In genomic region chr5:56244676-56245075, GRCh38 we compare ENCODE assay signal across 25 cellular contexts. TPM values are rescaled to one million over a fixed set of nuclear protein-coding genes. Genes with fewer than 3 reads are reported as not detected.
"Had no signal": no experiment of that assay in that cellular context is flagged by ENCODE, and none has a peak within 500 bp of the region (broad histone marks: within the 10 kb centered on the region; RNA-seq: fewer than 3 reads in every experiment).

No MANE protein-coding gene starts in this region.

- DNase-seq: activated B cell treated with CpG ODN at 0.5 μM for 24 hours; activated CD8-positive, alpha-beta memory T cell treated with anti-CD3 and anti-CD28 coated beads, Interleukin-2, amount 10 ng/mL, durations not matched to agents 7 days and 5 days; activated CD8-positive, alpha-beta T cell treated with anti-CD3 and anti-CD28 coated beads, Interleukin-2, amount 10 ng/mL, durations not matched to agents 7 days and 5 days; activated naive CD4-positive, alpha-beta T cell; activated T-cell treated with anti-CD3 and anti-CD28 coated beads, Interleukin-2, amount 50 U/mL, for 72 hours; cerebellar nuclear complex; endodermal cell; hippocampal formation; kidney; left colon; naive thymus-derived CD8-positive, alpha-beta T cell; nucleus accumbens; psoas muscle; stimulated activated CD4-positive, alpha-beta T cell treated with anti-CD3 and anti-CD28 coated beads, Interleukin-1b, Interleukin-23, amount 100 ng/mL, for 48 hours; stimulated activated CD4-positive, alpha-beta T cell treated with anti-CD3 and anti-CD28 coated beads, Interleukin-4, amount 100 ng/mL, for 4 hours; stimulated activated CD8-positive, alpha-beta memory T cell treated with anti-CD3 and anti-CD28 coated beads, Interleukin-4, amount 100 ng/mL, for 48 hours; stimulated activated naive CD8-positive, alpha-beta T cell treated with anti-CD3 and anti-CD28 coated beads, Interleukin-15, amount 100 ng/mL, for 72 hours; substantia nigra; T-helper 1 cell; uterus had no signal

- H3K4me3 ChIP-seq: ascending aorta, cardiac muscle cell, gastroesophageal sphincter, psoas muscle, smooth muscle cell, uterus had no signal

RNA-seq across cellular contexts. Expression of gene ANKRD55, which starts 11.5 kb away (rescaled TPM):
- total RNA-seq: activated B cell treated with CpG ODN at 0.5 μM for 24 hours; ascending aorta; cardiac muscle cell; esophagus mucosa; left colon; naive thymus-derived CD8-positive, alpha-beta T cell; psoas muscle had no signal
